Comparison of ENCODE assay signal across 16 cellular contexts in genomic region chr3:23710555-23710954, GRCh38.
DNase-seq lines count a peak whose midpoint lies in the region; ATAC-seq and TF ChIP-seq lines count a peak whose summit lies in the region.
"Had no signal": no experiment of that assay in that cellular context is flagged by ENCODE, and none has a peak within 500 bp of the region (broad histone marks: within the 10 kb centered on the region; RNA-seq: fewer than 3 reads in every experiment).

No MANE protein-coding gene starts in this region.

- no peak for TF ChIP-seq EP300 in tibial nerve (IDR thresholded peaks at IDR 0.05)

- H3K4me1 ChIP-seq in hepatocyte (ENCODE audit: insufficient read depth) (peaks cover 2% of the 10 kb centered on the region), tibial nerve (peaks cover 0 to 15% (median 0%) of the 10 kb centered on the region in 4 donors)

- no peaks in the 10 kb centered on the region for H3K79me2 ChIP-seq in hepatocyte

- ATAC-seq in HG03342 (IDR thresholded peaks at IDR 0.05; ENCODE audit: unreplicated experiment), result no peak
- ATAC-seq: stimulated activated effector memory CD8-positive, alpha-beta T cell treated with anti-CD3 and anti-CD28 coated beads, Interleukin-12 subunit alpha, Interleukin-12 subunit beta, amount 100 ng/mL, for 72 hours had no signal

- H3K4me1 Mint-ChIP-seq in chondrocyte (ENCODE audit: low read depth) (peaks cover 27% of the 10 kb centered on the region), mesothelial cell of epicardium (peaks cover 23% of the 10 kb centered on the region)

- no peak overlapping the region for H2AFZ ChIP-seq in hepatocyte

- no peak overlapping the region for H3K4me3 ChIP-seq in hepatocyte
- no peak overlapping the region for H3K4me3 ChIP-seq in skeletal muscle cell (ENCODE audit: low read depth, low read length)
- H3K4me3 ChIP-seq in tibial nerve, result no peak overlapping the region
- H3K4me3 ChIP-seq: GM12878 had no signal

- H3K27ac ChIP-seq in hepatocyte (no peak overlapping the region), tibial nerve (no peak overlapping the region)
- H3K27ac ChIP-seq: VCaP had no signal

- peaks cover 3% of the 10 kb centered on the region for H3K9me3 Mint-ChIP-seq in chondrocyte (ENCODE audit: low read depth)
- peaks cover 2% of the 10 kb centered on the region for H3K9me3 Mint-ChIP-seq in mesothelial cell of epicardium
- H3K9me3 Mint-ChIP-seq: HFFc6; neural crest cell; stimulated activated effector memory CD8-positive, alpha-beta T cell treated with anti-CD3 and anti-CD28 coated beads, Interleukin-12 subunit alpha, Interleukin-12 subunit beta, amount 100 ng/mL, for 72 hours had no signal

- TF ChIP-seq CTCF in chondrocyte (IDR thresholded peaks at IDR 0.05) (no peak), hepatocyte (IDR thresholded peaks at IDR 0.05; ENCODE audit: poor library complexity) (no peak), mesothelial cell of epicardium (IDR thresholded peaks at IDR 0.05; ENCODE audit: unreplicated experiment) (no peak), tibial nerve (IDR thresholded peaks at IDR 0.05) (no peak)

- no peaks in the 10 kb centered on the region for H3K27me3 ChIP-seq in hepatocyte
- no peaks in the 10 kb centered on the region for H3K27me3 ChIP-seq in tibial nerve

- H3K27ac Mint-ChIP-seq in chondrocyte (ENCODE audit: unreplicated experiment), result peak overlapping the region; percentile 19
- no peak overlapping the region for H3K27ac Mint-ChIP-seq in mesothelial cell of epicardium
- H3K27ac Mint-ChIP-seq: HFFc6; stimulated activated effector memory CD8-positive, alpha-beta T cell treated with anti-CD3 and anti-CD28 coated beads, Interleukin-12 subunit alpha, Interleukin-12 subunit beta, amount 100 ng/mL, for 72 hours had no signal

- peak; percentile 27 for DNase-seq in LHCN-M2 (ENCODE audit: low read depth)
- DNase-seq in chondrocyte (ENCODE audit: low spot score), result no peak
- DNase-seq in hepatocyte (ENCODE audit: low spot score), result peak; percentile 62
- peak; percentile 76 for DNase-seq in skeletal muscle cell (ENCODE audit: low read depth)
- no peak for DNase-seq in NCI-H128 (lab: John Stamatoyannopoulos, UW; ENCODE audit: unreplicated experiment)
- no peak for DNase-seq in mesothelial cell of epicardium (ENCODE audit: low spot score in 2 of 2, unreplicated experiment in 2 of 2)
- DNase-seq in tibial nerve (ENCODE audit: low spot score in 2 of 2), result no peak
- DNase-seq: activated T-cell treated with anti-CD3 and anti-CD28 coated beads for 4 hours, amniotic stem cell, HFFc6, Kasumi-1 had no signal

- H3K9me3 ChIP-seq in hepatocyte (ENCODE audit: low read depth), result no peaks in the 10 kb centered on the region
- H3K9me3 ChIP-seq in tibial nerve, result no peaks in the 10 kb centered on the region

- H3K36me3 ChIP-seq in hepatocyte (replicated peaks; ENCODE audit: insufficient read depth, low read depth) (no peaks in the 10 kb centered on the region), tibial nerve (no peaks in the 10 kb centered on the region)

- H3K9me2 ChIP-seq in hepatocyte (replicated peaks; ENCODE audit: insufficient read depth), result no peaks in the 10 kb centered on the region

- H3K27me3 Mint-ChIP-seq in chondrocyte (ENCODE audit: low read depth) (no peaks in the 10 kb centered on the region), mesothelial cell of epicardium (ENCODE audit: low read depth) (peaks cover 27% of the 10 kb centered on the region)

- H3K36me3 Mint-ChIP-seq in chondrocyte (ENCODE audit: low read depth), result no peaks in the 10 kb centered on the region
- peaks cover 1% of the 10 kb centered on the region for H3K36me3 Mint-ChIP-seq in mesothelial cell of epicardium
- H3K36me3 Mint-ChIP-seq: stimulated activated effector memory CD8-positive, alpha-beta T cell treated with anti-CD3 and anti-CD28 coated beads, Interleukin-12 subunit alpha, Interleukin-12 subunit beta, amount 100 ng/mL, for 72 hours had no signal

- no peak for TF ChIP-seq POLR2A in tibial nerve (IDR thresholded peaks at IDR 0.05)

- H3K4me2 ChIP-seq in hepatocyte, result no peak overlapping the region

- H3K4me3 Mint-ChIP-seq in chondrocyte (ENCODE audit: unreplicated experiment) (no peak overlapping the region), mesothelial cell of epicardium (no peak overlapping the region)
- H3K4me3 Mint-ChIP-seq: HFFc6; neural crest cell; stimulated activated effector memory CD8-positive, alpha-beta T cell treated with anti-CD3 and anti-CD28 coated beads, Interleukin-12 subunit alpha, Interleukin-12 subunit beta, amount 100 ng/mL, for 72 hours had no signal

- 44% methylated on average over 9 of the region's 9 CpGs for WGBS in hepatocyte (ENCODE audit: low lambda C conversion rate, missing lambda C conversion rate)
- WGBS in tibial nerve, 2 donors, result 68 to 71% methylated on average over 9 of the region's 9 CpGs

- no peaks in the 10 kb centered on the region for H4K20me1 ChIP-seq in hepatocyte (ENCODE audit: insufficient read depth, poor library complexity, severe bottlenecking)

Comparison
In these comparisons a context has a peak if more than half of its experiments do, and no peak if none do; other contexts are left out.
1. DNase-seq: peak in LHCN-M2 (single experiment), hepatocyte (single experiment) and skeletal muscle cell (single experiment); none in chondrocyte (single experiment), NCI-H128 (single experiment), mesothelial cell of epicardium (0 of 2) and tibial nerve (0 of 2).